In the genomic region with DNA sequence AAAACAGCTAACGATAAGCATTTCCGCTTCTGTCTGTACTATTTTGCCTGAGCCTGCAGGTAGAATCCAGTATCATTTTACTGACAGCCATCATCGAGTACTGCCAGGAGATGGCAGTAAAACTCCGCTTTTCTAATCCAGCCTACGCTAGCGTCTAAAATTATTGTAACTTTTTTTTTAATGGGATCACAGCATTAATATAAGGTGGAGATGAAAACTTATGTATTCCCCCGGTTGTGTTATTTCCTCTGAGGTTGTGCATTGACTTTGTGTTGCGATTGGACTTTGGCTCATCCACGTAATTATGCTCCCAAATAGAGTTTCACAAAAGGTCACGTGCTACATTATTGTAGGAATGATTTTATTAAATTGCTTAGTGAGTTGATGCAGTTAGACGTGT, we compare ENCODE assay signal across 8 cellular contexts.
DNase-seq lines count a peak whose midpoint lies in the region; ATAC-seq, FAIRE-seq and TF ChIP-seq lines count a peak whose summit lies in the region.

No MANE protein-coding gene starts in this region.

- H3K4me3 Mint-ChIP-seq in activated CD4-positive, alpha-beta T cell treated with anti-CD3 and anti-CD28 coated beads, Interleukin-2, amount 10 ng/mL, durations not matched to agents 7 days and 5 days = no peak overlapping the region

- intact Hi-C loops in pancreas (cut with DNase I) = no loop called here

- H2AFZ ChIP-seq in OCI-LY3 (ENCODE audit: low read depth, low read length) = peak overlapping the region; percentile 96

- H4K20me1 ChIP-seq in OCI-LY3 (ENCODE audit: insufficient read depth, low read length) = no peaks in the 10 kb centered on the region

- CTCF ChIA-PET in activated CD4-positive, alpha-beta T cell treated with anti-CD3 and anti-CD28 coated beads, Interleukin-2, amount 10 ng/mL, durations not matched to agents 7 days and 5 days (lab: Charles Lee) = no interaction called here

- no peaks in the 10 kb centered on the region for H3K4me1 Mint-ChIP-seq in activated CD4-positive, alpha-beta T cell treated with anti-CD3 and anti-CD28 coated beads, Interleukin-2, amount 10 ng/mL, durations not matched to agents 7 days and 5 days

- H3K27ac Mint-ChIP-seq in activated CD4-positive, alpha-beta T cell treated with anti-CD3 and anti-CD28 coated beads, Interleukin-2, amount 10 ng/mL, durations not matched to agents 7 days and 5 days = no peak overlapping the region

- H3K79me2 ChIP-seq in OCI-LY3 (ENCODE audit: low read length) = no peaks in the 10 kb centered on the region

- FAIRE-seq in pancreas (lab: Jason Lieb, UNC) (peak; percentile 34), H54 (lab: Jason Lieb, UNC) (no peak)

- POLR2A ChIA-PET in activated CD4-positive, alpha-beta T cell treated with anti-CD3 and anti-CD28 coated beads, Interleukin-2, amount 10 ng/mL, durations not matched to agents 7 days and 5 days (lab: Charles Lee) = no interaction called here

- WGBS in pancreas, 2 donors = 27 to 32% methylated on average over 11 of the region's 11 CpGs

- H3K9ac ChIP-seq in OCI-LY3 (ENCODE audit: low read length) = peak overlapping the region; percentile 42

- TF ChIP-seq CTCF in OCI-LY3 (IDR thresholded peaks at IDR 0.05; ENCODE audit: low read depth, low read length) (peak; percentile 87), epithelial cell of esophagus (IDR thresholded peaks at IDR 0.05; ENCODE audit: insufficient read depth, low read depth, low read length, missing control alignments) (peak; percentile 80), pancreas (IDR thresholded peaks at IDR 0.05) (peak in 2 of 4 donors; percentile 47 to 48)

- H3K36me3 Mint-ChIP-seq in activated CD4-positive, alpha-beta T cell treated with anti-CD3 and anti-CD28 coated beads, Interleukin-2, amount 10 ng/mL, durations not matched to agents 7 days and 5 days (ENCODE audit: low read depth) = no peaks in the 10 kb centered on the region

- H3K27me3 ChIP-seq in OCI-LY3 (ENCODE audit: low read depth, low read length) (no peaks in the 10 kb centered on the region), pancreas (no peaks in the 10 kb centered on the region)

- H3K4me1 ChIP-seq in OCI-LY3 (ENCODE audit: low read length) = peaks cover 13% of the 10 kb centered on the region
- H3K4me1 ChIP-seq in pancreas = peaks cover 0 to 3% (median 0%) of the 10 kb centered on the region in 3 donors

- H3K9me3 ChIP-seq in OCI-LY3 (ENCODE audit: insufficient read depth, low read length) (no peaks in the 10 kb centered on the region), pancreas (no peaks in the 10 kb centered on the region)

- TF ChIP-seq POLR2A in H54 (IDR thresholded peaks at IDR 0.05; ENCODE audit: low read depth, low read length) = no peak

- H3K27me3 Mint-ChIP-seq in activated CD4-positive, alpha-beta T cell treated with anti-CD3 and anti-CD28 coated beads, Interleukin-2, amount 10 ng/mL, durations not matched to agents 7 days and 5 days = peaks cover 4% of the 10 kb centered on the region

- peak; percentile 8 for DNase-seq in activated CD4-positive, alpha-beta T cell treated with anti-CD3 and anti-CD28 coated beads, Interleukin-2, amount 10 ng/mL, durations not matched to agents 7 days and 5 days
- no peak for DNase-seq in activated CD4-positive, alpha-beta T cell treated with anti-CD3 and anti-CD28 coated beads, Interleukin-2, amount 50 U/mL, for 1 hour
- DNase-seq in epithelial cell of esophagus (ENCODE audit: low read depth) (peak; percentile 70), pancreas (peak in 1 of 6 donors; percentile 35), H54 (ENCODE audit: insufficient read length, low spot score) (no peak)

- H3K27ac ChIP-seq in OCI-LY3 (ENCODE audit: low read length) (no peak overlapping the region), pancreas (no peak overlapping the region)

- peak overlapping the region; percentile 80 for H3K4me2 ChIP-seq in OCI-LY3 (ENCODE audit: low read length)

- ATAC-seq in HG03066 (IDR thresholded peaks at IDR 0.05; ENCODE audit: low read depth, unreplicated experiment) = peak; percentile 54
- peak; percentile 81 to 88 (median 85) for ATAC-seq in pancreas
- no peak for ATAC-seq in GM19324 (IDR thresholded peaks at IDR 0.05; ENCODE audit: low FRiP score, unreplicated experiment)

- peak overlapping the region; percentile 72 for H3K4me3 ChIP-seq in OCI-LY3 (ENCODE audit: low read length)
- no peak overlapping the region for H3K4me3 ChIP-seq in epithelial cell of esophagus (ENCODE audit: low read length)
- no peak overlapping the region for H3K4me3 ChIP-seq in pancreas

- H3K36me3 ChIP-seq in OCI-LY3 (replicated peaks; ENCODE audit: low read depth, low read length) = no peaks in the 10 kb centered on the region
- H3K36me3 ChIP-seq in pancreas = no peaks in the 10 kb centered on the region

- H3K9me3 Mint-ChIP-seq in activated CD4-positive, alpha-beta T cell treated with anti-CD3 and anti-CD28 coated beads, Interleukin-2, amount 10 ng/mL, durations not matched to agents 7 days and 5 days = no peaks in the 10 kb centered on the region

Comparison
In these comparisons a context has a peak if more than half of its experiments do, and no peak if none do; other contexts are left out.
1. DNase-seq: peak in activated CD4-positive, alpha-beta T cell treated with anti-CD3 and anti-CD28 coated beads, Interleukin-2, amount 10 ng/mL, durations not matched to agents 7 days and 5 days (single experiment) and epithelial cell of esophagus (single experiment); none in activated CD4-positive, alpha-beta T cell treated with anti-CD3 and anti-CD28 coated beads, Interleukin-2, amount 50 U/mL, for 1 hour (single experiment) and H54 (single experiment).